In the genomic region with DNA sequence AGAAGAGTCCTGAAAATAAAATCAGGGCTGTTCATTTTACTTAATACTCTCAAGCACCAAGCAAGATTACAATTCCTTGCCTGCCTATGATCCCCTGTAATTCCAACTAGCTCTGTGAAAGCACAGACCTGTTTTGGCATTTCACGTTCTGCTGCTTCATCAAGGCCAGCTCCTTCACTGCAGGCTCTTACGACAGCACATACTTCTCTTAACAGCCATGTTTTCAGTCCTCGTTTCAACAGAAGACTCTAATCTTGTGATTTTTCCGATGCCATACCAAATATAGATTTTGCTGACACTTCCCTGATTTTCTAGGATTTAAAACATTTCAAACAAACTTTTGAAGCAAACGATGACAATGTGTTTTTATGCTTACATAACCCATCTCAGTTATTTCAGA, we compare ENCODE assay signal across 1 cellular context.
TF ChIP-seq lines count a peak whose summit lies in the region.

No MANE protein-coding gene starts in this region.

TF ChIP-seq in H1, 55 proteins besides CTCF, POLR2A, EP300 and RAD21 (continued from another document):
- TF ChIP-seq TCF12 (IDR thresholded peaks at IDR 0.05; ENCODE audit: low read depth, low read length), result no peak
- TF ChIP-seq KDM1A (IDR thresholded peaks at IDR 0.05; ENCODE audit: borderline replicate concordance, low read length), result no peak
- TF ChIP-seq SUZ12 (IDR thresholded peaks at IDR 0.05; ENCODE audit: low read length), result no peak
- no peak for TF ChIP-seq BCL11A (IDR thresholded peaks at IDR 0.05; ENCODE audit: low read depth in 2 of 2, low read length in 2 of 2)
- TF ChIP-seq YY1 (IDR thresholded peaks at IDR 0.05; ENCODE audit: low read depth, low read length), result no peak
- TF ChIP-seq EZH2 (IDR thresholded peaks at IDR 0.05; ENCODE audit: low read depth, low read length, severe bottlenecking), result no peak
- TF ChIP-seq PHF8 (conservative IDR thresholded peaks at IDR 0.05; ENCODE audit: low read depth, low read length), result no peak
- TF ChIP-seq CTBP2 (IDR thresholded peaks at IDR 0.05; ENCODE audit: borderline replicate concordance, insufficient read depth, insufficient read length, low read length), result no peak
- TF ChIP-seq FOSL1 (IDR thresholded peaks at IDR 0.05; ENCODE audit: insufficient read depth, low read depth, low read length), result no peak
- TF ChIP-seq SIRT6 (IDR thresholded peaks at IDR 0.05; ENCODE audit: low read length), result no peak
